ENCODE assay signal across 16 cellular contexts in genomic region chr10:123491692-123492415, GRCh38.
DNase-seq lines count a peak whose midpoint lies in the region; ATAC-seq, FAIRE-seq and TF ChIP-seq lines count a peak whose summit lies in the region.
"Had no signal": no experiment of that assay in that cellular context is flagged by ENCODE, and none has a peak within 500 bp of the region (broad histone marks: within the 10 kb centered on the region; RNA-seq: fewer than 3 reads in every experiment).

No MANE protein-coding gene starts in this region.

- CTCF ChIA-PET in H1 (lab: Charles Lee; ENCODE audit: partially characterized antibody): interaction anchor here (1.2 kb wide), 1 partner anchor 82 kb away, joined by 4 read pairs; no protein-coding TSS in a partner anchor

- peak overlapping the region; percentile 5 for H4K91ac ChIP-seq in H1 (replicated peaks; ENCODE audit: insufficient read length, low read length)

- peaks cover 3 to 17% (median 8%) of the 10 kb centered on the region in 4 experiments for H3K4me1 ChIP-seq in H1 (replicated peaks in 1 of 4; ENCODE audit: control insufficient read depth in 3 of 4, insufficient read depth in 4 of 4, low read length in 3 of 4)
- no peaks in the 10 kb centered on the region for H3K4me1 ChIP-seq in MM.1S (ENCODE audit: low read length)
- no peaks in the 10 kb centered on the region for H3K4me1 ChIP-seq in heart left ventricle
- H3K4me1 ChIP-seq: SJSA1 had no signal

- no peaks in the 10 kb centered on the region for H3K79me1 ChIP-seq in H1 (ENCODE audit: low read depth, low read length)

- no peaks in the 10 kb centered on the region for H3F3A ChIP-seq in MM.1S (ENCODE audit: insufficient read depth, low read length)

- POLR2A ChIA-PET in H1 (lab: Charles Lee; ENCODE audit: partially characterized antibody): interaction anchor here (0.6 kb wide), 1 partner anchor 132 kb away, joined by 3 read pairs; no protein-coding TSS in a partner anchor

- no peak for TF ChIP-seq RAD21 in H1 (IDR thresholded peaks at IDR 0.05 in 1 of 2, conservative IDR thresholded peaks at IDR 0.05 in 1 of 2; ENCODE audit: low read depth in 2 of 2, low read length in 2 of 2)

- no peak for TF ChIP-seq EP300 in H1 (IDR thresholded peaks at IDR 0.05; ENCODE audit: borderline replicate concordance in 1 of 2, low read depth in 2 of 2, low read length in 2 of 2)

- H3K18ac ChIP-seq in H1 (ENCODE audit: extremely low read depth, low read length): no peak overlapping the region; the same call in 1 of the 2 replicates

- TF ChIP-seq CTCF in H1 (IDR thresholded peaks at IDR 0.05; ENCODE audit: control extremely low read depth in 1 of 3, insufficient read depth in 1 of 3, low read depth in 1 of 3, low read length in 3 of 3): no peak
- TF ChIP-seq CTCF in progenitor cell of endocrine pancreas (IDR thresholded peaks at IDR 0.05; ENCODE audit: unreplicated experiment): no peak
- no peak for TF ChIP-seq CTCF in MM.1S (IDR thresholded peaks at IDR 0.05; ENCODE audit: low read length)
- TF ChIP-seq CTCF in heart left ventricle (IDR thresholded peaks at IDR 0.05): no peak

- H3K14ac ChIP-seq in H1 (ENCODE audit: insufficient read length): no peak overlapping the region

- no peaks in the 10 kb centered on the region for H3K27me3 ChIP-seq in H1 (replicated peaks in 1 of 4; ENCODE audit: control insufficient read depth in 3 of 4, extremely low read depth in 1 of 4, insufficient read depth in 3 of 4, low read length in 3 of 4)
- H3K27me3 ChIP-seq in MM.1S (replicated peaks; ENCODE audit: insufficient read depth, low read length): no peaks in the 10 kb centered on the region
- H3K27me3 ChIP-seq in heart left ventricle: peaks cover 0 to 34% (median 4%) of the 10 kb centered on the region in 9 donors
- H3K27me3 ChIP-seq: SJSA1 had no signal

- H3K9me3 ChIP-seq in H1 (ENCODE audit: insufficient read depth in 2 of 2, low read depth in 1 of 2, low read length in 1 of 2) (no peaks in the 10 kb centered on the region; a peak in 1 of 4 replicates), MM.1S (replicated peaks; ENCODE audit: insufficient read depth, low read length) (no peaks in the 10 kb centered on the region), heart left ventricle (no peaks in the 10 kb centered on the region)
- H3K9me3 ChIP-seq: SJSA1 had no signal

- intact Hi-C loops in heart left ventricle (cut with DNase I): no loop called here
- intact Hi-C loops in posterior vena cava (cut with DNase I): no loop called here

- H3K23me2 ChIP-seq in H1 (ENCODE audit: low read depth, low read length): no peaks in the 10 kb centered on the region

- H3K4me3 Mint-ChIP-seq in progenitor cell of endocrine pancreas (ENCODE audit: low read depth): no peak overlapping the region

- H3K79me2 ChIP-seq in H1 (ENCODE audit: control insufficient read depth in 1 of 2, insufficient read depth in 2 of 2, low read length in 2 of 2) (no peaks in the 10 kb centered on the region), MM.1S (ENCODE audit: low read length) (no peaks in the 10 kb centered on the region)

- H3K27me3 Mint-ChIP-seq in progenitor cell of endocrine pancreas: peaks cover 5% of the 10 kb centered on the region

- peak overlapping the region; percentile 21; the same call in 1 of the 2 replicates for H2BK20ac ChIP-seq in H1 (ENCODE audit: low read length)

- no peak overlapping the region for H2AK5ac ChIP-seq in H1 (ENCODE audit: low read depth, low read length)

- DNase-seq in NCI-H1092 (lab: John Stamatoyannopoulos, UW) (peak; percentile 26), NCI-H2107 (lab: John Stamatoyannopoulos, UW) (peak; percentile 28), H1 (ENCODE audit: low read depth in 1 of 2, low spot score in 2 of 2) (no peak), progenitor cell of endocrine pancreas (ENCODE audit: low spot score, unreplicated experiment) (no peak), MM.1S (no peak), heart left ventricle (no peak), posterior vena cava (ENCODE audit: low spot score) (no peak)
- DNase-seq: GF-D8, KBM-7, NCI-H1930, NCI-H226, NCI-H69, PC-3 had no signal

- H3K9me3 Mint-ChIP-seq in progenitor cell of endocrine pancreas (ENCODE audit: low read depth): no peaks in the 10 kb centered on the region

- TF ChIP-seq POLR2A in H1 (IDR thresholded peaks at IDR 0.05; ENCODE audit: control extremely low read depth in 1 of 2, low read depth in 2 of 2, low read length in 2 of 2): no peak
- no peak for TF ChIP-seq POLR2A in heart left ventricle (IDR thresholded peaks at IDR 0.05)

- H2BK5ac ChIP-seq in H1 (ENCODE audit: low read depth, low read length): no peak overlapping the region

- H3K4me1 Mint-ChIP-seq in progenitor cell of endocrine pancreas (ENCODE audit: low read depth): peaks cover 7% of the 10 kb centered on the region

- H2BK15ac ChIP-seq in H1 (ENCODE audit: low read length): no peak overlapping the region

- 63% methylated on average over 25 of the region's 25 CpGs; no CpG with 5 or more reads in 1 of the 2 experiments for WGBS in H1 (ENCODE audit: extremely low coverage in 1 of 2, insufficient coverage in 1 of 2, insufficient read length in 1 of 2, insufficient replicate concordance in 2 of 2, low coverage in 1 of 2, low lambda C conversion rate in 2 of 2, missing lambda C conversion rate in 1 of 2), 2 experiments
- whole genome bisulfite sequencing in heart left ventricle, 4 donors: 55 to 67% (median 61%) methylated on average over 25 of the region's 25 CpGs

- no peaks in the 10 kb centered on the region for H4K20me1 ChIP-seq in H1 (replicated peaks in 1 of 2; ENCODE audit: control insufficient read depth in 1 of 2, insufficient read depth in 2 of 2, low read length in 2 of 2)
- no peaks in the 10 kb centered on the region for H4K20me1 ChIP-seq in MM.1S (ENCODE audit: insufficient read depth, low read length)

- H3K56ac ChIP-seq in H1 (replicated peaks; ENCODE audit: insufficient read length, low read depth, low read length): no peak overlapping the region

- ATAC-seq in heart left ventricle: no peak
- ATAC-seq: PC-3 had no signal

- H3K9ac ChIP-seq in H1 (replicated peaks in 1 of 4; ENCODE audit: extremely low read depth in 1 of 4, low read depth in 3 of 4, low read length in 3 of 4) (no peak overlapping the region), MM.1S (ENCODE audit: low read length) (no peak overlapping the region)

- H3K27ac ChIP-seq in H1 (ENCODE audit: low read depth, low read length) (no peak overlapping the region), MM.1S (ENCODE audit: low read length) (no peak overlapping the region), heart left ventricle (no peak overlapping the region)
- H3K27ac ChIP-seq: C4-2B, SJSA1 had no signal

- H3K9me2 ChIP-seq in MM.1S (replicated peaks; ENCODE audit: insufficient read depth, low read length): no peaks in the 10 kb centered on the region

- H3K23ac ChIP-seq in H1 (ENCODE audit: insufficient read length): no peak overlapping the region

- H4K5ac ChIP-seq in H1 (ENCODE audit: insufficient read length, low read depth, low read length): no peak overlapping the region

- peak overlapping the region; percentile 17 for H4K8ac ChIP-seq in H1 (ENCODE audit: extremely low read depth, insufficient read depth, low read length)

- H3K4me3 ChIP-seq in H1 (ENCODE audit: extremely low read depth in 1 of 4, insufficient read depth in 2 of 4, low read depth in 3 of 4, low read length in 4 of 4): no peak overlapping the region
- H3K4me3 ChIP-seq in MM.1S (ENCODE audit: low read length): no peak overlapping the region
- H3K4me3 ChIP-seq in heart left ventricle: no peak overlapping the region
- H3K4me3 ChIP-seq: SJSA1 had no signal

- 0 out of 2 replicates have a peak overlapping the region, but pooled peaks have one; percentile 84 for H2BK12ac ChIP-seq in H1 (ENCODE audit: low read depth, low read length)

- H2AFZ ChIP-seq in H1 (ENCODE audit: low read length) (no peak overlapping the region), MM.1S (ENCODE audit: low read length) (no peak overlapping the region)

- no peaks in the 10 kb centered on the region for H3K36me3 Mint-ChIP-seq in progenitor cell of endocrine pancreas (ENCODE audit: insufficient read depth)

- H3K4ac ChIP-seq in H1 (replicated peaks; ENCODE audit: insufficient read length, low read depth, low read length): peak overlapping the region; percentile 28

- peak overlapping the region; percentile 54 for H3K27ac Mint-ChIP-seq in progenitor cell of endocrine pancreas

- no peak overlapping the region for H2BK120ac ChIP-seq in H1 (replicated peaks; ENCODE audit: low read depth, low read length)

- no peak for FAIRE-seq in H1 (lab: Jason Lieb, UNC)
- FAIRE-seq: GM12892 had no signal

- H3K36me3 ChIP-seq in H1 (ENCODE audit: control insufficient read depth in 2 of 4, insufficient read depth in 4 of 4, low read length in 3 of 4) (no peaks in the 10 kb centered on the region), MM.1S (replicated peaks; ENCODE audit: insufficient read depth, low read length) (no peaks in the 10 kb centered on the region), heart left ventricle (no peaks in the 10 kb centered on the region)
- H3K36me3 ChIP-seq: SJSA1 had no signal

- H3K4me2 ChIP-seq in H1 (ENCODE audit: insufficient read depth in 1 of 2, low read depth in 2 of 2, low read length in 2 of 2) (0 out of 4 replicates have a peak overlapping the region, but pooled peaks of 1 of the 2 experiments have one; percentile 11), MM.1S (ENCODE audit: low read depth, low read length) (no peak overlapping the region)

TF ChIP-seq in H1, 55 proteins besides CTCF, POLR2A, EP300 and RAD21:
- no peak for TF ChIP-seq RBBP5 (IDR thresholded peaks at IDR 0.05; ENCODE audit: borderline replicate concordance, low read depth, low read length)
- 0 out of 2 replicates have a peak, but pooled peaks have one; percentile 59 for TF ChIP-seq RXRA (IDR thresholded peaks at IDR 0.05; ENCODE audit: insufficient read depth, low read depth, low read length)
TF ChIP-seq in H1: peak in this region for 1.

Comparison
In these comparisons a context has a peak if more than half of its experiments do, and no peak if none do; other contexts are left out.
1. DNase-seq: peak in NCI-H1092 (single experiment) and NCI-H2107 (single experiment); none in H1 (0 of 2), progenitor cell of endocrine pancreas (single experiment), MM.1S (single experiment), heart left ventricle (0 of 5) and posterior vena cava (single experiment).